ENCODE assay signal across 22 cellular contexts in genomic region chr20:38999965-39000910, GRCh38.
"Had no signal": no experiment of that assay in that cellular context is flagged by ENCODE, and none has a peak within 500 bp of the region (broad histone marks: within the 10 kb centered on the region; RNA-seq: fewer than 3 reads in every experiment).

No MANE protein-coding gene starts in this region.

- DNase-seq: KBM-7, MG63, NCI-H1092, NCI-H1105 treated with DMSO at 0.1 percent for 48 hours, NCI-H1417 treated with DMSO at 0.1 percent for 48 hours, NCI-H146, NCI-H1694 treated with DMSO at 0.1 percent for 48 hours, NCI-H1930, NCI-H2081, NCI-H2107, NCI-H2171, NCI-H226, NCI-H446, NCI-H69, NCI-H774, Right ventricle myocardium superior, RPMI8226, SIG-M5, SK-N-SH, SW 1271 had no signal

- H3K4me3 ChIP-seq: MG63 had no signal

- FAIRE-seq: RCC 7860 had no signal

- H3K4me2 ChIP-seq: SK-N-SH had no signal

- H3K27me3 ChIP-seq: MG63 had no signal

- H3K9ac ChIP-seq: SK-N-SH had no signal

- H3K27ac ChIP-seq: HL-60 had no signal

- H3K9me3 ChIP-seq: MG63, SK-N-SH had no signal
